Comparison of ENCODE assay signal across 11 cellular contexts in the genomic region with DNA sequence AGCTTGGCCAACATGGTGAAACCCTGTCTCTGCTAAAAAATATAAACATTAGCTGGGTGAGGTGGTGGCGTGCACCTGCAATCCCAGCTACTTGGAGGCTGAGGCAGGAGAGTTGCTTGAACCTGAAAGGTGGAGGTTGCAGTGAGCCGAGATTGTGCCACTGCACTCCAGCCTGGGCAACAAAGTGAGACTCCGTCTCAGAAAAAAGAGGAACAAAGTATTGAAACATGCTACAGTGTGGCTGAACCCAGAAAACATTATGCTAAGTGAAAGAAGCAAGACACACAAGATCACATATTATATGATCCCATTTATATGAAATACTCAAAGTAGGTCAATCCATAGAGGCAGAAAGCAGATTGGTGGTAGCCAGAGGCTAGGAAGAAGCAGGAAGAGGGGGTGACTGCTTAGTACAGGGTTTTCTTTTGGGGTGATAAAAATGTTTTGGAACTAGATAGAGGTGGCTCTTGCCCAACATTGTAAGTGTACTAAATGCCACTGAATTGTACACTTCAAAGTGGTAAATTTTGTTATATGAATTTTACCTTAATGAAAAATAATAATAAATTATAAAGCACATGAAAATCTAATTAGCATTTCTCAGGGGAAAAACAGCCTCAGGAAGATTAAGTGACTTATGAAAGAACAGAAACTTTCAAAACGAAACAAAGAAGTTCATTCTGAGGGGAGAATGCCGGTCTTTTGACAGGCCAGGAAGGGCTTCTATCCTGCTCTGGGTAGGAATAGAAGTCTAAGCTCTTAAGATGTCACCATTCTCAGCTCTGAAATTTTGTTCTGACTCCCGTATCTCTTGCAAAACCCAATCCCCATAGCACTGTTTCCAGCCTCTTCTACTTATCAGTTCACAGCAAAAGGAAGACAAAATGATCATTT.
DNase-seq lines count a peak whose midpoint lies in the region; ATAC-seq, FAIRE-seq and TF ChIP-seq lines count a peak whose summit lies in the region.
"Had no signal": no experiment of that assay in that cellular context is flagged by ENCODE, and none has a peak within 500 bp of the region (broad histone marks: within the 10 kb centered on the region; RNA-seq: fewer than 3 reads in every experiment).

No MANE protein-coding gene starts in this region.

- DNase-seq in GM12892 (ENCODE audit: insufficient read length) = peak; percentile 21
- DNase-seq in SK-N-MC (ENCODE audit: low read depth, low spot score) = no peak
- DNase-seq in HuH-7 (ENCODE audit: low spot score) = no peak
- no peak for DNase-seq in NCI-H1092 (lab: John Stamatoyannopoulos, UW)
- no peak for DNase-seq in small intestine
- no peak for DNase-seq in cerebellar nuclear complex (lab: John Stamatoyannopoulos, UW)
- DNase-seq: activated gamma-delta T cell had no signal

- no peak for TF ChIP-seq POLR2A in GM12892 (IDR thresholded peaks at IDR 0.05; ENCODE audit: low read depth, low read length)

- no peaks in the 10 kb centered on the region for H3K36me3 ChIP-seq in SK-N-MC (ENCODE audit: insufficient read depth, low read length)
- no peaks in the 10 kb centered on the region for H3K36me3 ChIP-seq in small intestine (ENCODE audit: control insufficient read depth in 2 of 2, insufficient read depth in 2 of 2, low read length in 2 of 2)

- H3K4me3 ChIP-seq in SK-N-MC = no peak overlapping the region
- no peak overlapping the region for H3K4me3 ChIP-seq in small intestine (ENCODE audit: low read depth in 1 of 2, low read length in 2 of 2)
- H3K4me3 ChIP-seq: lung had no signal

- ATAC-seq in GM19468 (IDR thresholded peaks at IDR 0.05; ENCODE audit: extremely low read depth, unreplicated experiment) (peak; percentile 44), HG03108 (IDR thresholded peaks at IDR 0.05; ENCODE audit: unreplicated experiment) (peak; percentile 76)

- H3K27ac ChIP-seq in SK-N-MC (peak overlapping the region; percentile 43), small intestine (ENCODE audit: low read depth in 1 of 2, low read length in 1 of 2) (peak overlapping the region in 1 of 2 donors; percentile 49)

- WGBS in small intestine, 3 donors = 70 to 75% (median 71%) methylated on average over 6 of the region's 6 CpGs

- peak overlapping the region; percentile 25 for H3K9ac ChIP-seq in SK-N-MC (ENCODE audit: insufficient read length)

- FAIRE-seq in GM12892 (lab: Jason Lieb, UNC) (peak; percentile 93), small intestine (lab: Jason Lieb, UNC) (no peak)
- FAIRE-seq: D721Med had no signal

- H3K4me1 ChIP-seq in small intestine (ENCODE audit: control insufficient read depth in 2 of 2, insufficient read depth in 1 of 2, low read depth in 1 of 2, low read length in 1 of 2) = no peaks in the 10 kb centered on the region

- peaks cover 0 to 2% of the 10 kb centered on the region in 2 donors for H3K27me3 ChIP-seq in small intestine (ENCODE audit: control insufficient read depth in 2 of 2, insufficient read depth in 2 of 2, low read length in 2 of 2)

- H3K9me3 ChIP-seq in SK-N-MC (ENCODE audit: low read depth, low read length) (no peaks in the 10 kb centered on the region), small intestine (ENCODE audit: control insufficient read depth, low read depth) (no peaks in the 10 kb centered on the region)
